8 cellular contexts compared by ENCODE assay signal in the genomic region with DNA sequence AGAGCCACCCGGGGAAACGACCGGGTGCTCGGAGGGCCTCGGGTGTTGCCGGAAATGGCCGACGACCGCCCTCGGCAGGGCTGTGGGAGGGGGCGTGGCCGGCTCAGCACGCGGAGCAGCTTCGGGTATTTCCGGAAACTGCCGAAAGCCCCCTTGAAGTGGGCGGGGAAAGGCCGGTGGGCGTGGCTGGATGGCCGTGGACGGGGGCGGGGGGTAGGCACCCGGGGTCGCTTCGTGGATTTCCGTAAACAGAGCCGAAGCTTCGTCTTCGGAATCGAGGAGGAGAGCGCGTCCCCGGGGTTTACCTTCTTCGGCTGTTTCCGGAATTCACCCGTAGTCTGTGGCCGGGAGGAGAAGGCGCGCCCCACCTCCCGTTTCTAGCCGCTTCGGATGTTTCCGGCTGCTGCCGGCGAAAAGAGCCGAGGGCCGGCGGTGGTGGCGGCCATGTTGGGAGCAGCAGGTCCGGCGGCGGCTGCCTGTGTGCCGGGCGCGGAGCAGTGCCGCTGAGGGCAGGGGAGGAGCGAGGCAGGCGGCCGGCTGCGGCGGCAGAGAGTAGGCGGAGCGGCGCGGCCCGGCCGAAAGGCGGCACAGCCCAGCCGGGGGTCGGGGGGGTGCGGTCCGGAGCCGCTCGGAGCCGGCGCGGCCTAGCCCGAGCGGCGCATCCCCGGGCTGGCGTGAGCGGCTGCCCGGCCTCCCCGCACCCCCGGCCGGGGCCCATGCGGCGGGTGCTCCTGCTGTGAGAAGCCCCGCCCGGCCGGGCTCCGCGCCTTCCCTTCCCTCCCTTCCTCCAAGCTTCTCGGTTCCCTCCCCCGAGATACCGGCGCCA. TPM values are rescaled to one million over a fixed set of nuclear protein-coding genes. Genes with fewer than 3 reads are reported as not detected.
DNase-seq lines count a peak whose midpoint lies in the region; ATAC-seq and TF ChIP-seq lines count a peak whose summit lies in the region.

MARK2 (plus strand) TSS at position 429 of the 826 bp plus-strand sequence; CDS start at position 826, 397 bp downstream.

- TF ChIP-seq CTCF in AG10803 (conservative IDR thresholded peaks at IDR 0.05; ENCODE audit: low read length) = no peak

- ATAC-seq in GM19043 (IDR thresholded peaks at IDR 0.05; ENCODE audit: low read depth, unreplicated experiment) = peak; percentile 61
- ATAC-seq in HG03378 (IDR thresholded peaks at IDR 0.05; ENCODE audit: unreplicated experiment) = peak; percentile 69

- peak within 1 kb of the TSS; percentile 92 for H3K4me3 ChIP-seq in AG10803 (ENCODE audit: low read length)

- DNase-seq in AG10803 (ENCODE audit: low read depth) (peak; percentile 96), NCI-H460 (ENCODE audit: extremely low read depth, low read depth) (peak; percentile 95), cerebellar nuclear complex (lab: John Stamatoyannopoulos, UW) (peak; percentile 95 to 100), islet precursor cell (peak; percentile 99)
- peak; percentile 100 for DNase-seq in activated CD4-positive, CD25-positive, alpha-beta regulatory T cell treated with anti-CD3 and anti-CD28 coated beads, Interleukin-2, amount 50 U/mL, for 72 hours
- peak; percentile 99 to 100 (median 99) for DNase-seq in stimulated activated CD4-positive, alpha-beta T cell treated with anti-CD3 and anti-CD28 coated beads, Interleukin-12 subunit alpha, Interleukin-12 subunit beta, amount 100 ng/mL, for 48 hours (ENCODE audit: low read depth in 2 of 3, low spot score in 1 of 3)

RNA-seq across cellular contexts. Expression of gene MARK2, which starts in this region (rescaled TPM):
- total RNA-seq in NCI-H460 (2014; rRNA removed; shearing (Covaris generic)) = 22.1 and 22.3 TPM in 2 replicates
- polyA plus RNA-seq in NCI-H460 (2014; cell fraction: nucleus; rRNA removed) = 8.2 and 16.2 TPM in 2 replicates

Comparison
In these comparisons a context has a peak if more than half of its experiments do, and no peak if none do; other contexts are left out.
1. Peak in every context shown above with its lines: DNase-seq, ATAC-seq and H3K4me3 ChIP-seq.